In the genomic region with DNA sequence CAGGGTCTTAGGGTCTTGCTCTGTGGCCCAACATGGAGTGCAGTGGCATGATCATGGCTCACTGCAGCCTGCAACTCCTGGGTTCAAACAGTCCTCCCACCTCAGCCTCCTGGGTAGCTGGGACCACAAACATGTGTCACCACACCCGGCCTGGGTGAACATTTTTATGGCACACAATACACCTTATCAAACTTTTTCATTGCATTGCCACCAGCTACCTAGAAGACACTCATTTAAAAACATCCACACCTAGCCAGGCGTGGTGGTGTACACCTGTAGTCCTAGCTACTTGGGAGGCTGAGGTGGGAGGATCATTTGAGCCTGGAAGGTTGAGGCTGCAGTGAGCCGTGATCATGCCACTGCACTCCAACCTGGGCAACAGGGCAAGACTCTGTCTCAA, we compare ENCODE assay signal across 3 cellular contexts. TPM values are rescaled to one million over a fixed set of nuclear protein-coding genes. Genes with fewer than 3 reads are reported as not detected.
"Had no signal": no experiment of that assay in that cellular context is flagged by ENCODE, and none has a peak within 500 bp of the region (broad histone marks: within the 10 kb centered on the region; RNA-seq: fewer than 3 reads in every experiment).

No MANE protein-coding gene starts in this region.

RNA-seq across cellular contexts. Expression of gene RIPPLY3, which starts 2.6 kb away (rescaled TPM):
- total RNA-seq: GM23248, H4, HFFc6 had no signal
- polyA plus RNA-seq: GM23248 had no signal
